Comparison of ENCODE assay signal across 22 cellular contexts in genomic region chr3:167187211-167187610, GRCh38.
DNase-seq lines count a peak whose midpoint lies in the region; ATAC-seq and TF ChIP-seq lines count a peak whose summit lies in the region.
"Had no signal": no experiment of that assay in that cellular context is flagged by ENCODE, and none has a peak within 500 bp of the region (broad histone marks: within the 10 kb centered on the region; RNA-seq: fewer than 3 reads in every experiment).

No MANE protein-coding gene starts in this region.

- ATAC-seq in HG03175 (IDR thresholded peaks at IDR 0.05; ENCODE audit: unreplicated experiment) (no peak), HG02970 (IDR thresholded peaks at IDR 0.05; ENCODE audit: low FRiP score, unreplicated experiment) (no peak)
- ATAC-seq: A549, GM12878, K562 had no signal

- intact Hi-C loops in head of caudate nucleus (cut with DNase I): no loop called here

- no peaks in the 10 kb centered on the region for H3K36me3 ChIP-seq in WERI-Rb-1
- H3K36me3 ChIP-seq: Peyer's patch had no signal

- peaks cover 14% of the 10 kb centered on the region for H3K9me3 ChIP-seq in WERI-Rb-1 (ENCODE audit: severe bottlenecking)
- H3K9me3 ChIP-seq: A549, Peyer's patch had no signal

- H3K4me3 ChIP-seq in WERI-Rb-1 (ENCODE audit: low read depth, low read length): no peak overlapping the region
- H3K4me3 ChIP-seq: A549, GM12878, K562, Peyer's patch had no signal

- no peaks in the 10 kb centered on the region for H3K27me3 ChIP-seq in WERI-Rb-1 (ENCODE audit: insufficient read depth, low read depth, severe bottlenecking)
- H3K27me3 ChIP-seq: Peyer's patch had no signal

- peak overlapping the region; percentile 67 for H3K27ac ChIP-seq in WERI-Rb-1
- H3K27ac ChIP-seq: A549, C4-2B, Peyer's patch had no signal

- no peak for TF ChIP-seq CTCF in WERI-Rb-1 (IDR thresholded peaks at IDR 0.05; ENCODE audit: low read depth, low read length)

- peak; percentile 63 for DNase-seq in D341Med (ENCODE audit: low spot score)
- DNase-seq in NCI-H446 (lab: John Stamatoyannopoulos, UW): peak; percentile 9 to 61
- DNase-seq in NCI-H82 treated with DMSO at 0.1 percent for 48 hours (lab: John Stamatoyannopoulos, UW; ENCODE audit: unreplicated experiment): peak; percentile 95
- DNase-seq in WERI-Rb-1: peak; percentile 69
- DNase-seq in head of caudate nucleus: no peak
- DNase-seq: CD8-positive, alpha-beta memory T cell; GDM1; MV-4-11; NCI-H1105; NCI-H1436 treated with DMSO at 0.1 percent for 48 hours; NCI-H187 treated with DMSO at 0.1 percent for 48 hours; NCI-H2171 treated with DMSO at 0.1 percent for 48 hours; NCI-H345; NCI-H69; Peyer's patch; SHP77 treated with DMSO at 0.1 percent for 48 hours had no signal

Comparison
In these comparisons a context has a peak if more than half of its experiments do, and no peak if none do; other contexts are left out.
1. DNase-seq: peak in D341Med (single experiment), NCI-H446 (2 of 2), NCI-H82 treated with DMSO at 0.1 percent for 48 hours (single experiment) and WERI-Rb-1 (single experiment); none in head of caudate nucleus (0 of 42).